In genomic region chr10:114911052-114911697, GRCh38 we compare ENCODE assay signal across 14 cellular contexts. TPM values are rescaled to one million over a fixed set of nuclear protein-coding genes. Genes with fewer than 3 reads are reported as not detected.
DNase-seq lines count a peak whose midpoint lies in the region; ATAC-seq, FAIRE-seq and TF ChIP-seq lines count a peak whose summit lies in the region.
"Had no signal": no experiment of that assay in that cellular context is flagged by ENCODE, and none has a peak within 500 bp of the region (broad histone marks: within the 10 kb centered on the region; RNA-seq: fewer than 3 reads in every experiment).

No MANE protein-coding gene starts in this region.

- no peaks in the 10 kb centered on the region for H3K36me3 ChIP-seq in H1 (ENCODE audit: control insufficient read depth in 2 of 4, insufficient read depth in 4 of 4, low read length in 3 of 4)
- H3K36me3 ChIP-seq: heart right ventricle had no signal

- no peaks in the 10 kb centered on the region; a peak in 1 of 7 replicates for H3K4me1 ChIP-seq in H1 (replicated peaks in 1 of 4; ENCODE audit: control insufficient read depth in 3 of 4, insufficient read depth in 4 of 4, low read length in 3 of 4)
- H3K4me1 ChIP-seq: heart right ventricle had no signal

- H3K18ac ChIP-seq in H1 (ENCODE audit: extremely low read depth, low read length) = no peak overlapping the region

- H2AK5ac ChIP-seq in H1 (ENCODE audit: low read depth, low read length) = no peak overlapping the region

- H4K91ac ChIP-seq in H1 (replicated peaks; ENCODE audit: insufficient read length, low read length) = no peak overlapping the region

- H4K8ac ChIP-seq in H1 (ENCODE audit: extremely low read depth, insufficient read depth, low read length) = no peak overlapping the region

- H3K79me2 ChIP-seq in H1 (ENCODE audit: control insufficient read depth in 1 of 2, insufficient read depth in 2 of 2, low read length in 2 of 2) = no peaks in the 10 kb centered on the region

- intact Hi-C loops in Right ventricle myocardium inferior (cut with DNase I) = no loop called here

- H4K20me1 ChIP-seq in H1 (replicated peaks in 1 of 2; ENCODE audit: control insufficient read depth in 1 of 2, insufficient read depth in 2 of 2, low read length in 2 of 2) = no peaks in the 10 kb centered on the region

- no peaks in the 10 kb centered on the region for H3K36me3 Mint-ChIP-seq in glutamatergic neuron (ENCODE audit: unreplicated experiment)

- no peaks in the 10 kb centered on the region for H3K79me1 ChIP-seq in H1 (ENCODE audit: low read depth, low read length)

- no peak overlapping the region for H3K4me3 Mint-ChIP-seq in glutamatergic neuron (ENCODE audit: unreplicated experiment)
- H3K4me3 Mint-ChIP-seq: activated naive CD4-positive, alpha-beta T cell treated with anti-CD3 and anti-CD28 coated beads for 36 hours had no signal

- no peak overlapping the region for H3K27ac Mint-ChIP-seq in glutamatergic neuron (ENCODE audit: unreplicated experiment)
- H3K27ac Mint-ChIP-seq: activated naive CD4-positive, alpha-beta T cell treated with anti-CD3 and anti-CD28 coated beads for 36 hours had no signal

- H2BK20ac ChIP-seq in H1 (ENCODE audit: low read length) = no peak overlapping the region

- no peak for TF ChIP-seq RAD21 in H1 (IDR thresholded peaks at IDR 0.05 in 1 of 2, conservative IDR thresholded peaks at IDR 0.05 in 1 of 2; ENCODE audit: low read depth in 2 of 2, low read length in 2 of 2)

- H3K14ac ChIP-seq in H1 (ENCODE audit: insufficient read length) = no peak overlapping the region

- H2BK12ac ChIP-seq in H1 (ENCODE audit: low read depth, low read length) = no peak overlapping the region

- TF ChIP-seq CTCF in H1 (IDR thresholded peaks at IDR 0.05; ENCODE audit: control extremely low read depth in 1 of 3, insufficient read depth in 1 of 3, low read depth in 1 of 3, low read length in 3 of 3) (no peak), glutamatergic neuron (IDR thresholded peaks at IDR 0.05; ENCODE audit: partially characterized antibody, unreplicated experiment) (no peak)

- H3K4me2 ChIP-seq in H1 (ENCODE audit: insufficient read depth in 1 of 2, low read depth in 2 of 2, low read length in 2 of 2) = no peak overlapping the region

- no peak for TF ChIP-seq EP300 in H1 (IDR thresholded peaks at IDR 0.05; ENCODE audit: borderline replicate concordance in 1 of 2, low read depth in 2 of 2, low read length in 2 of 2)

- H3K4ac ChIP-seq in H1 (replicated peaks; ENCODE audit: insufficient read length, low read depth, low read length) = no peak overlapping the region

- peaks cover 1% of the 10 kb centered on the region for H3K9me3 Mint-ChIP-seq in glutamatergic neuron (ENCODE audit: unreplicated experiment)
- H3K9me3 Mint-ChIP-seq: activated naive CD4-positive, alpha-beta T cell treated with anti-CD3 and anti-CD28 coated beads for 36 hours had no signal

- peak; percentile 49 for ATAC-seq in GM18861 (IDR thresholded peaks at IDR 0.05; ENCODE audit: unreplicated experiment)
- peak; percentile 76 for ATAC-seq in GM21515 (IDR thresholded peaks at IDR 0.05; ENCODE audit: unreplicated experiment)
- peak; percentile 60 for ATAC-seq in HG03108 (IDR thresholded peaks at IDR 0.05; ENCODE audit: unreplicated experiment)
- ATAC-seq in Right ventricle myocardium inferior = no peak
- ATAC-seq: heart right ventricle, PC-3 had no signal

- CTCF ChIA-PET in H1 (lab: Charles Lee; ENCODE audit: partially characterized antibody) = interaction anchor here (0.8 to 1.6 kb wide), 2 partner anchors 29 to 230 kb away, joined by 3 read pairs; no protein-coding TSS in a partner anchor

- peaks cover 15% of the 10 kb centered on the region for H3K4me1 Mint-ChIP-seq in glutamatergic neuron (ENCODE audit: low read depth, unreplicated experiment)

- WGBS in H1 (ENCODE audit: extremely low coverage in 1 of 2, insufficient coverage in 1 of 2, insufficient read length in 1 of 2, insufficient replicate concordance in 2 of 2, low coverage in 1 of 2, low lambda C conversion rate in 2 of 2, missing lambda C conversion rate in 1 of 2), 2 experiments = 81% methylated on average over 4 of the region's 4 CpGs; no CpG with 5 or more reads in 1 of the 2 experiments

- DNase-seq in H1 (ENCODE audit: low read depth in 1 of 2, low spot score in 2 of 2) (no peak), glutamatergic neuron (no peak), NCI-H1092 (lab: John Stamatoyannopoulos, UW) (no peak), DMS53 treated with DMSO at 0.1 percent for 48 hours (lab: John Stamatoyannopoulos, UW; ENCODE audit: unreplicated experiment) (no peak), Right ventricle myocardium inferior (ENCODE audit: missing footprints) (no peak)
- DNase-seq: activated naive CD4-positive, alpha-beta T cell treated with anti-CD3 and anti-CD28 coated beads for 36 hours; heart right ventricle; mesendoderm; NCI-H2029; PC-3 had no signal

- H3K23me2 ChIP-seq in H1 (ENCODE audit: low read depth, low read length) = no peaks in the 10 kb centered on the region

- H4K5ac ChIP-seq in H1 (ENCODE audit: insufficient read length, low read depth, low read length) = no peak overlapping the region

- H3K27me3 ChIP-seq in H1 (replicated peaks in 1 of 4; ENCODE audit: control insufficient read depth in 3 of 4, extremely low read depth in 1 of 4, insufficient read depth in 3 of 4, low read length in 3 of 4) = no peaks in the 10 kb centered on the region
- H3K27me3 ChIP-seq: heart right ventricle had no signal

- no peak overlapping the region; a peak in 1 of 7 replicates for H3K9ac ChIP-seq in H1 (replicated peaks in 1 of 4; ENCODE audit: extremely low read depth in 1 of 4, low read depth in 3 of 4, low read length in 3 of 4)

- peak overlapping the region; percentile 84 for H2AFZ ChIP-seq in H1 (ENCODE audit: low read length)

- no peak overlapping the region for H2BK5ac ChIP-seq in H1 (ENCODE audit: low read depth, low read length)

- no peak overlapping the region for H2BK120ac ChIP-seq in H1 (replicated peaks; ENCODE audit: low read depth, low read length)

- H3K27ac ChIP-seq in H1 (ENCODE audit: low read depth, low read length) = no peak overlapping the region
- H3K27ac ChIP-seq: heart right ventricle had no signal

- POLR2A ChIA-PET in H1 (lab: Charles Lee; ENCODE audit: partially characterized antibody) = no interaction called here

- H3K56ac ChIP-seq in H1 (replicated peaks; ENCODE audit: insufficient read length, low read depth, low read length) = no peak overlapping the region

- no peaks in the 10 kb centered on the region for H3K9me3 ChIP-seq in H1 (ENCODE audit: insufficient read depth in 2 of 2, low read depth in 1 of 2, low read length in 1 of 2)
- H3K9me3 ChIP-seq: heart right ventricle had no signal

- H3K4me3 ChIP-seq in H1 (ENCODE audit: extremely low read depth in 1 of 4, insufficient read depth in 2 of 4, low read depth in 3 of 4, low read length in 4 of 4) = no peak overlapping the region
- H3K4me3 ChIP-seq: heart right ventricle had no signal

- H2BK15ac ChIP-seq in H1 (ENCODE audit: low read length) = no peak overlapping the region; the same call in 1 of the 2 replicates

- TF ChIP-seq POLR2A in H1 (IDR thresholded peaks at IDR 0.05; ENCODE audit: control extremely low read depth in 1 of 2, low read depth in 2 of 2, low read length in 2 of 2) = no peak

- FAIRE-seq in H1 (lab: Jason Lieb, UNC) = no peak
- FAIRE-seq: TTC549 had no signal

- no peak overlapping the region for H3K23ac ChIP-seq in H1 (ENCODE audit: insufficient read length)

- no peaks in the 10 kb centered on the region for H3K27me3 Mint-ChIP-seq in glutamatergic neuron (ENCODE audit: unreplicated experiment)

TF ChIP-seq in H1, 55 proteins besides CTCF, POLR2A, EP300 and RAD21:
- TF ChIP-seq EZH2 (IDR thresholded peaks at IDR 0.05; ENCODE audit: low read depth, low read length, severe bottlenecking) = no peak
- TF ChIP-seq SIN3A (conservative IDR thresholded peaks at IDR 0.05 in 1 of 2, IDR thresholded peaks at IDR 0.05 in 1 of 2; ENCODE audit: low read depth in 1 of 2, low read length in 2 of 2) = no peak
- TF ChIP-seq FOSL1 (IDR thresholded peaks at IDR 0.05; ENCODE audit: insufficient read depth, low read depth, low read length) = no peak
- no peak for TF ChIP-seq SIX5 (IDR thresholded peaks at IDR 0.05; ENCODE audit: low read depth, low read length)
- TF ChIP-seq RNF2 (IDR thresholded peaks at IDR 0.05; ENCODE audit: borderline replicate concordance, low read depth, low read length, missing control alignments, poor library complexity, severe bottlenecking) = no peak
- TF ChIP-seq RFX5 (IDR thresholded peaks at IDR 0.05; ENCODE audit: borderline replicate concordance, low read depth, low read length) = no peak
- no peak for TF ChIP-seq SAP30 (IDR thresholded peaks at IDR 0.05; ENCODE audit: insufficient read depth, insufficient replicate concordance, low read length)

RNA-seq across cellular contexts. Expression of gene TRUB1, which starts 26.8 kb away (rescaled TPM):
- 21.2 and 22.2 TPM in 2 replicates for total RNA-seq in H1 (2021; fragmentation: NEBNext Ultra II Directional; extraction: Animal tissue kit (Norgen Biotek cat#: 25700))
- polyA plus RNA-seq in H1 (2011; rRNA removed) = 4.0 and 6.3 TPM in 2 replicates
- 10.3 TPM for polyA plus RNA-seq in H1 (2011; cell fraction: cytosol; rRNA removed)
- polyA plus RNA-seq in H1 (2011; cell fraction: nucleus; rRNA removed) = 4.2 TPM
- 8.1 to 11.9 TPM (median 9.3 TPM) in 4 replicates for polyA plus RNA-seq in H1 (2012, experiment 1 of 2)
- polyA plus RNA-seq in H1 (2012, experiment 2 of 2) = 1.9 TPM
- polyA plus RNA-seq in H1 (2013, experiment 1 of 2) = 12.2 TPM
- 11.7 TPM for polyA plus RNA-seq in H1 (2013, experiment 2 of 2)
- 6.1 and 8.3 TPM in 2 replicates for polyA minus RNA-seq in H1 (2011; rRNA and poly(A)+ RNA removed)
- 10.9 TPM for polyA minus RNA-seq in H1 (2011; cell fraction: cytosol; rRNA and poly(A)+ RNA removed)
- 16.0 TPM for polyA minus RNA-seq in H1 (2011; cell fraction: nucleus; rRNA and poly(A)+ RNA removed)
- total RNA-seq in glutamatergic neuron (ENCODE audit: unreplicated experiment) (32.8 TPM), Right ventricle myocardium inferior (13.9 TPM)
